8 cellular contexts compared by ENCODE assay signal in genomic region chr15:44426975-44427755, GRCh38. TPM values are rescaled to one million over a fixed set of nuclear protein-coding genes. Genes with fewer than 3 reads are reported as not detected.
DNase-seq lines count a peak whose midpoint lies in the region; ATAC-seq and TF ChIP-seq lines count a peak whose summit lies in the region.

TSS of gene CTDSPL2 (plus strand) at chr15:44427629. CDS start at chr15:44459015, 31,386 bp downstream.

- no peaks in the 10 kb centered on the region for H3K9me3 ChIP-seq in heart right ventricle
- H3K9me3 ChIP-seq in upper lobe of right lung: no peaks in the 10 kb centered on the region

- 0% methylated on average over 53 of the region's 53 CpGs for WGBS in heart right ventricle, 2 donors

- peak; percentile 89 for DNase-seq in GM13977 (ENCODE audit: low spot score)
- peak; percentile 98 for DNase-seq in NCI-H146 treated with DMSO at 0.1 percent for 48 hours (lab: John Stamatoyannopoulos, UW; ENCODE audit: unreplicated experiment)
- peak; percentile 98 for DNase-seq in amniotic epithelial cell (ENCODE audit: low read depth)
- peak; percentile 97 to 98 for DNase-seq in heart right ventricle
- DNase-seq in posterior vena cava (ENCODE audit: low spot score): peak; percentile 99
- peak; percentile 98 for DNase-seq in upper lobe of right lung

- intact Hi-C loops in T-helper 1 cell treated with Interleukin-12 subunit alpha and Interleukin-12 subunit beta and Interleukin-4 antibody, amounts not matched to agents 30 ng/mL and 1 ng/mL, for 36 hours (cut with micrococcal nuclease): loop anchor here (1.0 to 5.0 kb wide), 12 partner anchors 74 to 916 kb away; partner anchors contain the start of genes FRMD5, GOLM2, PDIA3 and SERF2
- intact Hi-C loops in heart right ventricle (cut with DNase I) (loop anchor here in 5 of 10 donors (2.0 to 10.0 kb wide), 5 partner anchors 75 to 140 kb away; partner anchors contain the start of genes EIF3J (in 2 of the 5) and GOLM2 (in 1 of the 5)), posterior vena cava (cut with DNase I) (no loop called here), upper lobe of right lung (cut with DNase I) (no loop called here)

- ATAC-seq in HG02884 (IDR thresholded peaks at IDR 0.05; ENCODE audit: unreplicated experiment) (peak; percentile 93), heart right ventricle (peak; percentile 97 to 99 (median 98)), upper lobe of right lung (peak; percentile 99)

- peak; percentile 30 for TF ChIP-seq CTCF in GM13977 (IDR thresholded peaks at IDR 0.05; ENCODE audit: extremely low read depth, insufficient read depth, missing control alignments)
- TF ChIP-seq CTCF in heart right ventricle (IDR thresholded peaks at IDR 0.05): peak in 6 of 9 donors; percentile 23 to 72 (median 56)
- peak; percentile 43 for TF ChIP-seq CTCF in upper lobe of right lung (IDR thresholded peaks at IDR 0.05)

- H3K27ac ChIP-seq in heart right ventricle (peak within 1 kb of the TSS; percentile 87 to 98 (median 92)), upper lobe of right lung (peak within 1 kb of the TSS; percentile 97)

- H3K4me3 ChIP-seq in heart right ventricle (peak within 1 kb of the TSS; percentile 78 to 95 (median 86)), upper lobe of right lung (peak within 1 kb of the TSS; percentile 72)

- H3K27me3 ChIP-seq in heart right ventricle (no peaks in the 10 kb centered on the region), upper lobe of right lung (no peaks in the 10 kb centered on the region)

- H3K4me1 ChIP-seq in heart right ventricle: peaks cover 6 to 40% (median 35%) of the 10 kb centered on the region in 9 donors
- H3K4me1 ChIP-seq in upper lobe of right lung: peaks cover 24% of the 10 kb centered on the region

- H3K36me3 ChIP-seq in heart right ventricle (peaks cover 0 to 5% (median 0%) of the 10 kb centered on the region in 9 donors), upper lobe of right lung (peaks cover 6% of the 10 kb centered on the region)

- in situ Hi-C loops in GM13977 (cut with MboI; ENCODE audit: low pct_unique_long_range_greater_than_20kb, low sequenced_read_pairs, unreplicated experiment): no loop called here

RNA-seq across cellular contexts. Expression of gene CTDSPL2, which starts in this region (rescaled TPM):
- 60.5 and 62.4 TPM in 2 replicates for total RNA-seq in T-helper 1 cell treated with Interleukin-12 subunit alpha and Interleukin-12 subunit beta and Interleukin-4 antibody, amounts not matched to agents 30 ng/mL and 1 ng/mL, for 36 hours
- total RNA-seq in heart right ventricle: 10 to 100 TPM; 12.9 to 22.3 (median 19.1) TPM
- 1 to 10 TPM; 3.5 to 4.3 TPM for polyA plus RNA-seq in heart right ventricle
- total RNA-seq in posterior vena cava: 10 to 100 TPM; 32.1 to 33.9 TPM
- 34.1 TPM for total RNA-seq in upper lobe of right lung

Comparison
In these comparisons a context has a peak if more than half of its experiments do, and no peak if none do; other contexts are left out.
1. Peak in every context shown above with its lines: DNase-seq, ATAC-seq, H3K4me3 ChIP-seq and H3K27ac ChIP-seq.